ENCODE assay signal across 8 cellular contexts in genomic region chr4:55125087-55125721, GRCh38. TPM values are rescaled to one million over a fixed set of nuclear protein-coding genes. Genes with fewer than 3 reads are reported as not detected.
DNase-seq lines count a peak whose midpoint lies in the region; ATAC-seq and TF ChIP-seq lines count a peak whose summit lies in the region.

Gene KDR (minus strand): TSS chr4:55125595. CDS start chr4:55125293, 302 bp downstream.

- H3K27ac Mint-ChIP-seq in T-helper 17 cell: no peak within 1 kb of the TSS
- H3K27ac Mint-ChIP-seq in glutamatergic neuron (ENCODE audit: unreplicated experiment): no peak within 1 kb of the TSS
- no peak within 1 kb of the TSS for H3K27ac Mint-ChIP-seq in progenitor cell of endocrine pancreas

- H3K4me3 Mint-ChIP-seq in T-helper 17 cell: peak within 1 kb of the TSS; percentile 50
- H3K4me3 Mint-ChIP-seq in glutamatergic neuron (ENCODE audit: unreplicated experiment): peak within 1 kb of the TSS; percentile 90
- peak within 1 kb of the TSS; percentile 68 for H3K4me3 Mint-ChIP-seq in progenitor cell of endocrine pancreas (ENCODE audit: low read depth)

- H3K36me3 ChIP-seq in GM06990 (ENCODE audit: control insufficient read depth, insufficient read depth, low read length): no peaks in the 10 kb centered on the region

- TF ChIP-seq CTCF in GM06990 (IDR thresholded peaks at IDR 0.05; ENCODE audit: insufficient read depth, low read length, poor library complexity, severe bottlenecking) (no peak), glutamatergic neuron (IDR thresholded peaks at IDR 0.05; ENCODE audit: partially characterized antibody, unreplicated experiment) (no peak), progenitor cell of endocrine pancreas (IDR thresholded peaks at IDR 0.05; ENCODE audit: unreplicated experiment) (no peak)

- H3K9me3 ChIP-seq in T-helper 17 cell (ENCODE audit: control insufficient read depth, low read length, poor library complexity, severe bottlenecking): no peaks in the 10 kb centered on the region

- peak; percentile 3 for DNase-seq in GM06990 (ENCODE audit: extremely low read depth, insufficient read length)
- DNase-seq in T-helper 17 cell: no peak
- peak; percentile 75 for DNase-seq in glutamatergic neuron
- peak; percentile 29 for DNase-seq in progenitor cell of endocrine pancreas (ENCODE audit: low spot score, unreplicated experiment)
- no peak for DNase-seq in cerebellar cortex (ENCODE audit: low spot score)
- no peak for DNase-seq in NCI-H2171 (lab: John Stamatoyannopoulos, UW)
- no peak for DNase-seq in SIG-M5 (lab: John Stamatoyannopoulos, UW)

- H3K4me3 ChIP-seq in GM06990 (replicated peaks; ENCODE audit: low read depth, low read length): no peak within 1 kb of the TSS

- ATAC-seq in T-helper 17 cell (no peak), HG03457 (IDR thresholded peaks at IDR 0.05; ENCODE audit: unreplicated experiment) (no peak)

- peaks cover 49% of the 10 kb centered on the region for H3K27me3 Mint-ChIP-seq in T-helper 17 cell
- H3K27me3 Mint-ChIP-seq in glutamatergic neuron (ENCODE audit: unreplicated experiment): peaks cover 19% of the 10 kb centered on the region
- H3K27me3 Mint-ChIP-seq in progenitor cell of endocrine pancreas: peaks cover 69% of the 10 kb centered on the region

- H3K9me3 Mint-ChIP-seq in glutamatergic neuron (ENCODE audit: unreplicated experiment) (peaks cover 4% of the 10 kb centered on the region), progenitor cell of endocrine pancreas (ENCODE audit: low read depth) (no peaks in the 10 kb centered on the region)

- H3K4me1 Mint-ChIP-seq in T-helper 17 cell (peaks cover 2% of the 10 kb centered on the region), glutamatergic neuron (ENCODE audit: low read depth, unreplicated experiment) (peaks cover 12% of the 10 kb centered on the region), progenitor cell of endocrine pancreas (ENCODE audit: low read depth) (peaks cover 13% of the 10 kb centered on the region)

- H3K36me3 Mint-ChIP-seq in T-helper 17 cell (ENCODE audit: low read depth) (peaks cover 2% of the 10 kb centered on the region), glutamatergic neuron (ENCODE audit: unreplicated experiment) (no peaks in the 10 kb centered on the region), progenitor cell of endocrine pancreas (ENCODE audit: insufficient read depth) (no peaks in the 10 kb centered on the region)

- H3K27me3 ChIP-seq in GM06990 (replicated peaks; ENCODE audit: control insufficient read depth, insufficient read depth, low read length): no peaks in the 10 kb centered on the region

RNA-seq across cellular contexts. Expression of gene KDR, which starts in this region (rescaled TPM):
- not detected for total RNA-seq in T-helper 17 cell
- total RNA-seq in glutamatergic neuron (ENCODE audit: unreplicated experiment): 2.0 TPM
- total RNA-seq in progenitor cell of endocrine pancreas: 0.22 and 0.33 TPM in 2 replicates

Comparison
In these comparisons a context has a peak if more than half of its experiments do, and no peak if none do; other contexts are left out.
1. Peak in DNase-seq in progenitor cell of endocrine pancreas; RNA of the gene not detected or under 1 TPM.
2. DNase-seq: peak in GM06990 (single experiment) and glutamatergic neuron (single experiment); none in T-helper 17 cell (0 of 3), cerebellar cortex (single experiment), NCI-H2171 (single experiment) and SIG-M5 (single experiment).
3. Peak in every context shown above with its lines, with median percentiles within 50 percentile points of each other: H3K4me3 Mint-ChIP-seq.